ENCODE assay signal across 15 cellular contexts in genomic region chr1:170200665-170201397, GRCh38. TPM values are rescaled to one million over a fixed set of nuclear protein-coding genes. Genes with fewer than 3 reads are reported as not detected.
DNase-seq lines count a peak whose midpoint lies in the region; TF ChIP-seq lines count a peak whose summit lies in the region.
"Had no signal": no experiment of that assay in that cellular context is flagged by ENCODE, and none has a peak within 500 bp of the region (broad histone marks: within the 10 kb centered on the region; RNA-seq: fewer than 3 reads in every experiment).

No MANE protein-coding gene starts in this region.

- peak overlapping the region; percentile 20; the same call in 1 of the 2 replicates for H2AFZ ChIP-seq in Loucy (ENCODE audit: low read length)
- H2AFZ ChIP-seq in neural progenitor cell (replicated peaks): no peak overlapping the region

- H3K9me3 Mint-ChIP-seq in endothelial cell (ENCODE audit: unreplicated experiment) (no peaks in the 10 kb centered on the region), neural progenitor cell (no peaks in the 10 kb centered on the region)
- no peaks in the 10 kb centered on the region for H3K9me3 Mint-ChIP-seq in activated CD4-positive, alpha-beta T cell treated with anti-CD3 and anti-CD28 coated beads, Interleukin-2, amount 10 ng/mL, durations not matched to agents 7 days and 5 days
- H3K9me3 Mint-ChIP-seq: activated T-helper 2 cell treated with anti-CD3 and anti-CD28 coated beads, Interferon-gamma antibody, Interleukin-2, Interleukin-4, amounts not matched to agents 10 μg/mL and 5 μg/mL and 100 μg/mL, durations not matched to agents 14 hours and 24 hours and 36 hours had no signal

- H3K27ac ChIP-seq in testis (peak overlapping the region; percentile 53 to 69), neural progenitor cell (no peak overlapping the region)

- H3K27ac Mint-ChIP-seq in endothelial cell (ENCODE audit: unreplicated experiment) (peak overlapping the region; percentile 77), neural progenitor cell (no peak overlapping the region)
- no peak overlapping the region for H3K27ac Mint-ChIP-seq in activated CD4-positive, alpha-beta T cell treated with anti-CD3 and anti-CD28 coated beads, Interleukin-2, amount 10 ng/mL, durations not matched to agents 7 days and 5 days
- H3K27ac Mint-ChIP-seq: activated T-helper 2 cell treated with anti-CD3 and anti-CD28 coated beads, Interferon-gamma antibody, Interleukin-2, Interleukin-4, amounts not matched to agents 10 μg/mL and 5 μg/mL and 100 μg/mL, durations not matched to agents 14 hours and 24 hours and 36 hours had no signal

- H3F3A ChIP-seq in Loucy (ENCODE audit: low read depth) (no peaks in the 10 kb centered on the region), neural progenitor cell (ENCODE audit: low read depth) (no peaks in the 10 kb centered on the region)

- POLR2A ChIA-PET in activated CD4-positive, alpha-beta T cell treated with anti-CD3 and anti-CD28 coated beads, Interleukin-2, amount 10 ng/mL, durations not matched to agents 7 days and 5 days (lab: Charles Lee): no interaction called here

- H3K9me2 ChIP-seq in Loucy (replicated peaks; ENCODE audit: low read depth, low read length): no peaks in the 10 kb centered on the region

- peaks cover 3% of the 10 kb centered on the region for H3K4me1 ChIP-seq in Loucy (ENCODE audit: insufficient read depth, low read length, poor library complexity, severe bottlenecking)
- H3K4me1 ChIP-seq in testis: peaks cover 40% of the 10 kb centered on the region
- H3K4me1 ChIP-seq in neural progenitor cell: peaks cover 9% of the 10 kb centered on the region

- no peak overlapping the region for H3K9ac ChIP-seq in Loucy (ENCODE audit: low read depth, low read length, poor library complexity, severe bottlenecking)
- H3K9ac ChIP-seq in neural progenitor cell: no peak overlapping the region

- H3K4me1 Mint-ChIP-seq in endothelial cell (ENCODE audit: unreplicated experiment) (peaks cover 35% of the 10 kb centered on the region), neural progenitor cell (peaks cover 13% of the 10 kb centered on the region)
- no peaks in the 10 kb centered on the region for H3K4me1 Mint-ChIP-seq in activated CD4-positive, alpha-beta T cell treated with anti-CD3 and anti-CD28 coated beads, Interleukin-2, amount 10 ng/mL, durations not matched to agents 7 days and 5 days

- H4K20me1 ChIP-seq in Loucy (ENCODE audit: insufficient read depth, low read length, poor library complexity, severe bottlenecking): no peaks in the 10 kb centered on the region
- H4K20me1 ChIP-seq in neural progenitor cell (ENCODE audit: low read depth): no peaks in the 10 kb centered on the region

- intact Hi-C loops in testis (cut with DNase I; ENCODE audit: low total_unique reads): no loop called here

- H3K9me3 ChIP-seq in Loucy (ENCODE audit: insufficient read depth, low read depth, low read length) (no peaks in the 10 kb centered on the region), testis (no peaks in the 10 kb centered on the region), neural progenitor cell (ENCODE audit: low read depth) (no peaks in the 10 kb centered on the region)

- H3K4me3 Mint-ChIP-seq in endothelial cell (ENCODE audit: unreplicated experiment) (no peak overlapping the region), neural progenitor cell (no peak overlapping the region)
- no peak overlapping the region for H3K4me3 Mint-ChIP-seq in activated CD4-positive, alpha-beta T cell treated with anti-CD3 and anti-CD28 coated beads, Interleukin-2, amount 10 ng/mL, durations not matched to agents 7 days and 5 days

- TF ChIP-seq POLR2A in testis (IDR thresholded peaks at IDR 0.05): no peak

- H3K27me3 ChIP-seq in Loucy (ENCODE audit: insufficient read depth, low read length, poor library complexity, severe bottlenecking) (no peaks in the 10 kb centered on the region), testis (no peaks in the 10 kb centered on the region), neural progenitor cell (no peaks in the 10 kb centered on the region)

- peaks cover 4% of the 10 kb centered on the region for H3K36me3 Mint-ChIP-seq in endothelial cell (ENCODE audit: low read depth, unreplicated experiment)
- no peaks in the 10 kb centered on the region for H3K36me3 Mint-ChIP-seq in activated CD4-positive, alpha-beta T cell treated with anti-CD3 and anti-CD28 coated beads, Interleukin-2, amount 10 ng/mL, durations not matched to agents 7 days and 5 days (ENCODE audit: low read depth)
- no peaks in the 10 kb centered on the region for H3K36me3 Mint-ChIP-seq in neural progenitor cell

- CTCF ChIA-PET in activated CD4-positive, alpha-beta T cell treated with anti-CD3 and anti-CD28 coated beads, Interleukin-2, amount 10 ng/mL, durations not matched to agents 7 days and 5 days (lab: Charles Lee): no interaction called here

- H3K4me2 ChIP-seq in Loucy (ENCODE audit: low read depth, low read length, poor library complexity, severe bottlenecking) (no peak overlapping the region), neural progenitor cell (no peak overlapping the region)

- DNase-seq in endothelial cell (ENCODE audit: low spot score) (no peak), myocyte (ENCODE audit: low read depth) (peak; percentile 51), testis (peak; percentile 47), neural progenitor cell (ENCODE audit: low spot score) (no peak), ACHN (no peak), 8988T (no peak)
- no peak for DNase-seq in activated CD4-positive, alpha-beta T cell treated with anti-CD3 and anti-CD28 coated beads, Interleukin-2, amount 10 ng/mL, durations not matched to agents 7 days and 5 days
- DNase-seq: activated CD4-positive, alpha-beta T cell treated with anti-CD3 and anti-CD28 coated beads, Interleukin-2, amount 50 U/mL, for 48 hours; NCI-H1436; NCI-H510A; stimulated activated CD4-positive, alpha-beta T cell treated with anti-CD3 and anti-CD28 coated beads, Interleukin-1b, Interleukin-23, amount 100 ng/mL, for 48 hours; T-helper 2 cell had no signal

- 25 to 35% methylated on average over 4 of the region's 4 CpGs for WGBS in testis, 2 donors

- in situ Hi-C loops in ACHN (cut with HindIII; ENCODE audit: low pct_ligation_motif_present, low pct_unique_long_range_greater_than_20kb, low sequenced_read_pairs): no loop called here

- TF ChIP-seq CTCF in Loucy (conservative IDR thresholded peaks at IDR 0.05; ENCODE audit: low read length) (no peak), endothelial cell (IDR thresholded peaks at IDR 0.05; ENCODE audit: unreplicated experiment) (no peak), testis (IDR thresholded peaks at IDR 0.05) (no peak), neural progenitor cell (IDR thresholded peaks at IDR 0.05) (no peak)

- no peaks in the 10 kb centered on the region for H3K79me2 ChIP-seq in Loucy (ENCODE audit: insufficient read depth, low read length)
- no peaks in the 10 kb centered on the region for H3K79me2 ChIP-seq in neural progenitor cell (ENCODE audit: low read depth)

- H3K27me3 Mint-ChIP-seq in endothelial cell (ENCODE audit: unreplicated experiment): no peaks in the 10 kb centered on the region
- peaks cover 7% of the 10 kb centered on the region for H3K27me3 Mint-ChIP-seq in activated CD4-positive, alpha-beta T cell treated with anti-CD3 and anti-CD28 coated beads, Interleukin-2, amount 10 ng/mL, durations not matched to agents 7 days and 5 days
- H3K27me3 Mint-ChIP-seq in neural progenitor cell (ENCODE audit: insufficient read depth, low read depth): no peaks in the 10 kb centered on the region

- H3K36me3 ChIP-seq in Loucy (ENCODE audit: insufficient read depth, low read length): no peaks in the 10 kb centered on the region
- no peaks in the 10 kb centered on the region for H3K36me3 ChIP-seq in testis (ENCODE audit: low read depth, missing control alignments)
- H3K36me3 ChIP-seq in neural progenitor cell: no peaks in the 10 kb centered on the region

- H3K4me3 ChIP-seq in Loucy (ENCODE audit: low read length, poor library complexity, severe bottlenecking) (no peak overlapping the region), testis (no peak overlapping the region), neural progenitor cell (no peak overlapping the region)
- H3K4me3 ChIP-seq: lung had no signal

RNA-seq across cellular contexts. Expression of gene NTMT2, which starts 55.1 kb away (rescaled TPM):
- total RNA-seq in endothelial cell (ENCODE audit: unreplicated experiment) (not detected), myocyte (not detected in 2 replicates), testis (1 to 10 TPM in 1 of 2 donors, not detected in 1; 1.8 TPM), neural progenitor cell (ENCODE audit: low replicate concordance) (not detected in 2 replicates)
- 0.15 TPM for polyA plus RNA-seq in myocyte (2012)
- not detected for polyA plus RNA-seq in testis (ENCODE audit: insufficient read depth, low read depth, low replicate concordance)
- total RNA-seq in activated CD4-positive, alpha-beta T cell treated with anti-CD3 and anti-CD28 coated beads, Interleukin-2, amount 10 ng/mL, durations not matched to agents 7 days and 5 days: not detected
- total RNA-seq: activated T-helper 2 cell treated with anti-CD3 and anti-CD28 coated beads, Interferon-gamma antibody, Interleukin-2, Interleukin-4, amounts not matched to agents 10 μg/mL and 5 μg/mL and 100 μg/mL, durations not matched to agents 14 hours and 24 hours and 36 hours; lung had no signal
- polyA plus RNA-seq: lung had no signal

Comparison
In these comparisons a context has a peak if more than half of its experiments do, and no peak if none do; other contexts are left out.
1. DNase-seq: peak in myocyte (single experiment) and testis (single experiment); none in endothelial cell (single experiment), activated CD4-positive, alpha-beta T cell treated with anti-CD3 and anti-CD28 coated beads, Interleukin-2, amount 10 ng/mL, durations not matched to agents 7 days and 5 days (single experiment), neural progenitor cell (single experiment), ACHN (single experiment) and 8988T (single experiment).